ENCODE assay signal across 1 cellular context in the genomic region with DNA sequence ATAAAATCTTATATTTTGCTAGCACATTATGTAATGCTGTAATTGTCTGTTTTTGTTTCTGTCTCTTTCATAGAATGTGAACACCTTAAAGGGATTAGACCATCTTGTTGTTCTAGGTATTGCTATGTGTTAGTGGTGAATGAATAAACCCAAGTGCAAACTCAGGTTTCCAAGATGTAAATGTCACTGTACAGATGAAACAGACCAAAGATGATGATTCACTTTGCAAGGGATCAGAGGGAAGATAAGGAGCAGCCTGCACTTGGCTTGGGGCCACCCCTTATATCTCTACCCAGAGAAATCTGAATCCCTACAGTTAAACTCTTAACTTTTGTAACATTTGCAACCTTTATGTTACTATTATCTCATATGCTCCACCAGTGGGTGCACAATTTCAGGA.
TF ChIP-seq lines count a peak whose summit lies in the region.

No MANE protein-coding gene starts in this region.

TF ChIP-seq in K562, 482 proteins besides CTCF, POLR2A, EP300 and RAD21 (continued from another document and continues in another):
- TF ChIP-seq, protein P1, sequence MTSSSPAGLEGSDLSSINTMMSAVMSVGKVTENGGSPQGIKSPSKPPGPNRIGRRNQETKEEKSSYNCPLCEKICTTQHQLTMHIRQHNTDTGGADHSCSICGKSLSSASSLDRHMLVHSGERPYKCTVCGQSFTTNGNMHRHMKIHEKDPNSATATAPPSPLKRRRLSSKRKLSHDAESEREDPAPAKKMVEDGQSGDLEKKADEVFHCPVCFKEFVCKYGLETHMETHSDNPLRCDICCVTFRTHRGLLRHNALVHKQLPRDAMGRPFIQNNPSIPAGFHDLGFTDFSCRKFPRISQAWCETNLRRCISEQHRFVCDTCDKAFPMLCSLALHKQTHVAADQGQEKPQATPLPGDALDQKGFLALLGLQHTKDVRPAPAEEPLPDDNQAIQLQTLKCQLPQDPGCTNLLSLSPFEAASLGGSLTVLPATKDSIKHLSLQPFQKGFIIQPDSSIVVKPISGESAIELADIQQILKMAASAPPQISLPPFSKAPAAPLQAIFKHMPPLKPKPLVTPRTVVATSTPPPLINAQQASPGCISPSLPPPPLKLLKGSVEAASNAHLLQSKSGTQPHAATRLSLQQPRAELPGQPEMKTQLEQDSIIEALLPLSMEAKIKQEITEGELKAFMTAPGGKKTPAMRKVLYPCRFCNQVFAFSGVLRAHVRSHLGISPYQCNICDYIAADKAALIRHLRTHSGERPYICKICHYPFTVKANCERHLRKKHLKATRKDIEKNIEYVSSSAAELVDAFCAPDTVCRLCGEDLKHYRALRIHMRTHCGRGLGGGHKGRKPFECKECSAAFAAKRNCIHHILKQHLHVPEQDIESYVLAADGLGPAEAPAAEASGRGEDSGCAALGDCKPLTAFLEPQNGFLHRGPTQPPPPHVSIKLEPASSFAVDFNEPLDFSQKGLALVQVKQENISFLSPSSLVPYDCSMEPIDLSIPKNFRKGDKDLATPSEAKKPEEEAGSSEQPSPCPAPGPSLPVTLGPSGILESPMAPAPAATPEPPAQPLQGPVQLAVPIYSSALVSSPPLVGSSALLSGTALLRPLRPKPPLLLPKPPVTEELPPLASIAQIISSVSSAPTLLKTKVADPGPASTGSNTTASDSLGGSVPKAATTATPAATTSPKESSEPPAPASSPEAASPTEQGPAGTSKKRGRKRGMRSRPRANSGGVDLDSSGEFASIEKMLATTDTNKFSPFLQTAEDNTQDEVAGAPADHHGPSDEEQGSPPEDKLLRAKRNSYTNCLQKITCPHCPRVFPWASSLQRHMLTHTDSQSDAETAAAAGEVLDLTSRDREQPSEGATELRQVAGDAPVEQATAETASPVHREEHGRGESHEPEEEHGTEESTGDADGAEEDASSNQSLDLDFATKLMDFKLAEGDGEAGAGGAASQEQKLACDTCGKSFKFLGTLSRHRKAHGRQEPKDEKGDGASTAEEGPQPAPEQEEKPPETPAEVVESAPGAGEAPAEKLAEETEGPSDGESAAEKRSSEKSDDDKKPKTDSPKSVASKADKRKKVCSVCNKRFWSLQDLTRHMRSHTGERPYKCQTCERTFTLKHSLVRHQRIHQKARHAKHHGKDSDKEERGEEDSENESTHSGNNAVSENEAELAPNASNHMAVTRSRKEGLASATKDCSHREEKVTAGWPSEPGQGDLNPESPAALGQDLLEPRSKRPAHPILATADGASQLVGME (CRISPR knock-in tag; IDR thresholded peaks at IDR 0.05): no peak
- TF ChIP-seq MXI1 (IDR thresholded peaks at IDR 0.05; ENCODE audit: low read depth, low read length) (0 out of 2 replicates have a peak, but pooled peaks have one; percentile 18), SRF (CRISPR knock-in tag; IDR thresholded peaks at IDR 0.05) (no peak), ZEB2 (IDR thresholded peaks at IDR 0.05) (peak; percentile 70; the same call in 1 of the 2 replicates), FOSL1 (tag; conservative IDR thresholded peaks at IDR 0.05) (peak; percentile 93), ZNF311 (CRISPR knock-in tag; IDR thresholded peaks at IDR 0.05) (no peak), HMG20B (CRISPR knock-in tag; IDR thresholded peaks at IDR 0.05) (no peak), ZBTB17 (CRISPR knock-in tag; IDR thresholded peaks at IDR 0.05) (no peak), ILF3 (IDR thresholded peaks at IDR 0.05; ENCODE audit: borderline replicate concordance) (no peak), NR1H2 (CRISPR knock-in tag; IDR thresholded peaks at IDR 0.05) (no peak), SRSF7 (optimal IDR thresholded peaks at IDR 0.05; ENCODE audit: low read depth, low read length) (no peak), BMI1 (IDR thresholded peaks at IDR 0.05; ENCODE audit: low read length) (no peak), ETV1 (tag; conservative IDR thresholded peaks at IDR 0.05; ENCODE audit: low read depth) (no peak), NFE2 (IDR thresholded peaks at IDR 0.05; ENCODE audit: low read depth) (peak; percentile 91), ARID2 (IDR thresholded peaks at IDR 0.05) (no peak), ZBTB1 (CRISPR knock-in tag; IDR thresholded peaks at IDR 0.05; ENCODE audit: borderline replicate concordance, low read depth) (no peak), SMAD2 (IDR thresholded peaks at IDR 0.05; ENCODE audit: low read depth, low read length) (no peak), POLR3G (IDR thresholded peaks at IDR 0.05; ENCODE audit: extremely low read depth, insufficient read length, insufficient replicate concordance) (no peak), MAZ (CRISPR knock-in tag; conservative IDR thresholded peaks at IDR 0.05 in 1 of 2, IDR thresholded peaks at IDR 0.05 in 1 of 2) (no peak; a peak in 1 of 4 replicates), GABPB1 (CRISPR knock-in tag; IDR thresholded peaks at IDR 0.05) (no peak), RBM17 (IDR thresholded peaks at IDR 0.05; ENCODE audit: borderline replicate concordance, low read depth, low read length) (no peak), L3MBTL2 (IDR thresholded peaks at IDR 0.05) (no peak), HMGN3 (IDR thresholded peaks at IDR 0.05; ENCODE audit: borderline replicate concordance, extremely low read depth, insufficient read length, low read depth, low read length) (peak; percentile 64), MYBL2 (IDR thresholded peaks at IDR 0.05; ENCODE audit: low read depth) (no peak), MYBL2 (CRISPR knock-in tag; IDR thresholded peaks at IDR 0.05; ENCODE audit: borderline replicate concordance) (no peak), FOS (IDR thresholded peaks at IDR 0.05; ENCODE audit: extremely low read depth, insufficient read length) (peak; percentile 11), ZNF324 (CRISPR knock-in tag; IDR thresholded peaks at IDR 0.05) (no peak), ZNF695 (CRISPR knock-in tag; IDR thresholded peaks at IDR 0.05) (no peak), U2AF2 (optimal IDR thresholded peaks at IDR 0.05; ENCODE audit: low read depth, low read length) (no peak), HDAC3 (IDR thresholded peaks at IDR 0.05; ENCODE audit: borderline replicate concordance, partially characterized antibody) (peak; percentile 31), FUS (optimal IDR thresholded peaks at IDR 0.05; ENCODE audit: low read depth, low read length) (no peak), RNF2 (IDR thresholded peaks at IDR 0.05) (0 out of 2 replicates have a peak, but pooled peaks have one; percentile 18), HDAC8 (tag; IDR thresholded peaks at IDR 0.05) (no peak), FOXP1 (CRISPR knock-in tag; IDR thresholded peaks at IDR 0.05) (no peak), POLR2AphosphoS2 (IDR thresholded peaks at IDR 0.05; ENCODE audit: low read length) (no peak), BRD4 (IDR thresholded peaks at IDR 0.05) (no peak), GATAD2A (IDR thresholded peaks at IDR 0.05) (no peak), TAF7 (tag; IDR thresholded peaks at IDR 0.05) (no peak), FOXA3 (CRISPR knock-in tag; conservative IDR thresholded peaks at IDR 0.05 in 1 of 2, IDR thresholded peaks at IDR 0.05 in 1 of 2) (no peak), ZNF561 (CRISPR knock-in tag; conservative IDR thresholded peaks at IDR 0.05) (no peak), KLF16 (IDR thresholded peaks at IDR 0.05) (peak; percentile 80), SREBF1 (IDR thresholded peaks at IDR 0.05; ENCODE audit: borderline replicate concordance, low read depth, low read length) (no peak), MEF2A (IDR thresholded peaks at IDR 0.05; ENCODE audit: control insufficient read depth, low read depth, low read length) (no peak), TCF7 (IDR thresholded peaks at IDR 0.05; ENCODE audit: borderline replicate concordance) (no peak), SPI1 (IDR thresholded peaks at IDR 0.05; ENCODE audit: borderline replicate concordance, low read depth, low read length) (no peak)
- TF ChIP-seq, protein P2, sequence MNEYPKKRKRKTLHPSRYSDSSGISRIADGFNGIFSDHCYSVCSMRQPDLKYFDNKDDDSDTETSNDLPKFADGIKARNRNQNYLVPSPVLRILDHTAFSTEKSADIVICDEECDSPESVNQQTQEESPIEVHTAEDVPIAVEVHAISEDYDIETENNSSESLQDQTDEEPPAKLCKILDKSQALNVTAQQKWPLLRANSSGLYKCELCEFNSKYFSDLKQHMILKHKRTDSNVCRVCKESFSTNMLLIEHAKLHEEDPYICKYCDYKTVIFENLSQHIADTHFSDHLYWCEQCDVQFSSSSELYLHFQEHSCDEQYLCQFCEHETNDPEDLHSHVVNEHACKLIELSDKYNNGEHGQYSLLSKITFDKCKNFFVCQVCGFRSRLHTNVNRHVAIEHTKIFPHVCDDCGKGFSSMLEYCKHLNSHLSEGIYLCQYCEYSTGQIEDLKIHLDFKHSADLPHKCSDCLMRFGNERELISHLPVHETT (CRISPR knock-in tag; conservative IDR thresholded peaks at IDR 0.05 in 1 of 2, IDR thresholded peaks at IDR 0.05 in 1 of 2): peak in 1 of 2 experiments; percentile 47; a peak in 1 of 4 replicates
- TF ChIP-seq, protein P3, sequence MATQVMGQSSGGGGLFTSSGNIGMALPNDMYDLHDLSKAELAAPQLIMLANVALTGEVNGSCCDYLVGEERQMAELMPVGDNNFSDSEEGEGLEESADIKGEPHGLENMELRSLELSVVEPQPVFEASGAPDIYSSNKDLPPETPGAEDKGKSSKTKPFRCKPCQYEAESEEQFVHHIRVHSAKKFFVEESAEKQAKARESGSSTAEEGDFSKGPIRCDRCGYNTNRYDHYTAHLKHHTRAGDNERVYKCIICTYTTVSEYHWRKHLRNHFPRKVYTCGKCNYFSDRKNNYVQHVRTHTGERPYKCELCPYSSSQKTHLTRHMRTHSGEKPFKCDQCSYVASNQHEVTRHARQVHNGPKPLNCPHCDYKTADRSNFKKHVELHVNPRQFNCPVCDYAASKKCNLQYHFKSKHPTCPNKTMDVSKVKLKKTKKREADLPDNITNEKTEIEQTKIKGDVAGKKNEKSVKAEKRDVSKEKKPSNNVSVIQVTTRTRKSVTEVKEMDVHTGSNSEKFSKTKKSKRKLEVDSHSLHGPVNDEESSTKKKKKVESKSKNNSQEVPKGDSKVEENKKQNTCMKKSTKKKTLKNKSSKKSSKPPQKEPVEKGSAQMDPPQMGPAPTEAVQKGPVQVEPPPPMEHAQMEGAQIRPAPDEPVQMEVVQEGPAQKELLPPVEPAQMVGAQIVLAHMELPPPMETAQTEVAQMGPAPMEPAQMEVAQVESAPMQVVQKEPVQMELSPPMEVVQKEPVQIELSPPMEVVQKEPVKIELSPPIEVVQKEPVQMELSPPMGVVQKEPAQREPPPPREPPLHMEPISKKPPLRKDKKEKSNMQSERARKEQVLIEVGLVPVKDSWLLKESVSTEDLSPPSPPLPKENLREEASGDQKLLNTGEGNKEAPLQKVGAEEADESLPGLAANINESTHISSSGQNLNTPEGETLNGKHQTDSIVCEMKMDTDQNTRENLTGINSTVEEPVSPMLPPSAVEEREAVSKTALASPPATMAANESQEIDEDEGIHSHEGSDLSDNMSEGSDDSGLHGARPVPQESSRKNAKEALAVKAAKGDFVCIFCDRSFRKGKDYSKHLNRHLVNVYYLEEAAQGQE (CRISPR knock-in tag; IDR thresholded peaks at IDR 0.05; ENCODE audit: low read depth): no peak
- TF ChIP-seq, protein P4, sequence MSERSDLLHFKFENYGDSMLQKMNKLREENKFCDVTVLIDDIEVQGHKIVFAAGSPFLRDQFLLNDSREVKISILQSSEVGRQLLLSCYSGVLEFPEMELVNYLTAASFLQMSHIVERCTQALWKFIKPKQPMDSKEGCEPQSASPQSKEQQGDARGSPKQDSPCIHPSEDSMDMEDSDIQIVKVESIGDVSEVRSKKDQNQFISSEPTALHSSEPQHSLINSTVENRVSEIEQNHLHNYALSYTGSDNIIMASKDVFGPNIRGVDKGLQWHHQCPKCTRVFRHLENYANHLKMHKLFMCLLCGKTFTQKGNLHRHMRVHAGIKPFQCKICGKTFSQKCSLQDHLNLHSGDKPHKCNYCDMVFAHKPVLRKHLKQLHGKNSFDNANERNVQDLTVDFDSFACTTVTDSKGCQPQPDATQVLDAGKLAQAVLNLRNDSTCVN (CRISPR knock-in tag; IDR thresholded peaks at IDR 0.05): no peak
- TF ChIP-seq, protein P5, sequence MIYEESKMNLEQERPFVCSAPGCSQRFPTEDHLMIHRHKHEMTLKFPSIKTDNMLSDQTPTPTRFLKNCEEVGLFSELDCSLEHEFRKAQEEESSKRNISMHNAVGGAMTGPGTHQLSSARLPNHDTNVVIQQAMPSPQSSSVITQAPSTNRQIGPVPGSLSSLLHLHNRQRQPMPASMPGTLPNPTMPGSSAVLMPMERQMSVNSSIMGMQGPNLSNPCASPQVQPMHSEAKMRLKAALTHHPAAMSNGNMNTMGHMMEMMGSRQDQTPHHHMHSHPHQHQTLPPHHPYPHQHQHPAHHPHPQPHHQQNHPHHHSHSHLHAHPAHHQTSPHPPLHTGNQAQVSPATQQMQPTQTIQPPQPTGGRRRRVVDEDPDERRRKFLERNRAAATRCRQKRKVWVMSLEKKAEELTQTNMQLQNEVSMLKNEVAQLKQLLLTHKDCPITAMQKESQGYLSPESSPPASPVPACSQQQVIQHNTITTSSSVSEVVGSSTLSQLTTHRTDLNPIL (CRISPR knock-in tag; IDR thresholded peaks at IDR 0.05): no peak
- TF ChIP-seq, protein P6, sequence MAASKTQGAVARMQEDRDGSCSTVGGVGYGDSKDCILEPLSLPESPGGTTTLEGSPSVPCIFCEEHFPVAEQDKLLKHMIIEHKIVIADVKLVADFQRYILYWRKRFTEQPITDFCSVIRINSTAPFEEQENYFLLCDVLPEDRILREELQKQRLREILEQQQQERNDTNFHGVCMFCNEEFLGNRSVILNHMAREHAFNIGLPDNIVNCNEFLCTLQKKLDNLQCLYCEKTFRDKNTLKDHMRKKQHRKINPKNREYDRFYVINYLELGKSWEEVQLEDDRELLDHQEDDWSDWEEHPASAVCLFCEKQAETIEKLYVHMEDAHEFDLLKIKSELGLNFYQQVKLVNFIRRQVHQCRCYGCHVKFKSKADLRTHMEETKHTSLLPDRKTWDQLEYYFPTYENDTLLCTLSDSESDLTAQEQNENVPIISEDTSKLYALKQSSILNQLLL (CRISPR knock-in tag; IDR thresholded peaks at IDR 0.05; ENCODE audit: borderline replicate concordance): no peak
- TF ChIP-seq, protein P7, sequence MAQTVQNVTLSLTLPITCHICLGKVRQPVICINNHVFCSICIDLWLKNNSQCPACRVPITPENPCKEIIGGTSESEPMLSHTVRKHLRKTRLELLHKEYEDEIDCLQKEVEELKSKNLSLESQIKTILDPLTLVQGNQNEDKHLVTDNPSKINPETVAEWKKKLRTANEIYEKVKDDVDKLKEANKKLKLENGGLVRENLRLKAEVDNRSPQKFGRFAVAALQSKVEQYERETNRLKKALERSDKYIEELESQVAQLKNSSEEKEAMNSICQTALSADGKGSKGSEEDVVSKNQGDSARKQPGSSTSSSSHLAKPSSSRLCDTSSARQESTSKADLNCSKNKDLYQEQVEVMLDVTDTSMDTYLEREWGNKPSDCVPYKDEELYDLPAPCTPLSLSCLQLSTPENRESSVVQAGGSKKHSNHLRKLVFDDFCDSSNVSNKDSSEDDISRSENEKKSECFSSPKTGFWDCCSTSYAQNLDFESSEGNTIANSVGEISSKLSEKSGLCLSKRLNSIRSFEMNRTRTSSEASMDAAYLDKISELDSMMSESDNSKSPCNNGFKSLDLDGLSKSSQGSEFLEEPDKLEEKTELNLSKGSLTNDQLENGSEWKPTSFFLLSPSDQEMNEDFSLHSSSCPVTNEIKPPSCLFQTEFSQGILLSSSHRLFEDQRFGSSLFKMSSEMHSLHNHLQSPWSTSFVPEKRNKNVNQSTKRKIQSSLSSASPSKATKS (CRISPR knock-in tag; IDR thresholded peaks at IDR 0.05): no peak
- TF ChIP-seq, protein P8, sequence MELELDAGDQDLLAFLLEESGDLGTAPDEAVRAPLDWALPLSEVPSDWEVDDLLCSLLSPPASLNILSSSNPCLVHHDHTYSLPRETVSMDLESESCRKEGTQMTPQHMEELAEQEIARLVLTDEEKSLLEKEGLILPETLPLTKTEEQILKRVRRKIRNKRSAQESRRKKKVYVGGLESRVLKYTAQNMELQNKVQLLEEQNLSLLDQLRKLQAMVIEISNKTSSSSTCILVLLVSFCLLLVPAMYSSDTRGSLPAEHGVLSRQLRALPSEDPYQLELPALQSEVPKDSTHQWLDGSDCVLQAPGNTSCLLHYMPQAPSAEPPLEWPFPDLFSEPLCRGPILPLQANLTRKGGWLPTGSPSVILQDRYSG (tag; conservative IDR thresholded peaks at IDR 0.05; ENCODE audit: low read depth): no peak
